Comparison of ENCODE assay signal across 14 cellular contexts in genomic region chr22:32584650-32585049, GRCh38.
DNase-seq lines count a peak whose midpoint lies in the region; ATAC-seq, FAIRE-seq and TF ChIP-seq lines count a peak whose summit lies in the region.
"Had no signal": no experiment of that assay in that cellular context is flagged by ENCODE, and none has a peak within 500 bp of the region (broad histone marks: within the 10 kb centered on the region; RNA-seq: fewer than 3 reads in every experiment).

No MANE protein-coding gene starts in this region.

- no peaks in the 10 kb centered on the region for H3K36me3 ChIP-seq in suprapubic skin
- H3K36me3 ChIP-seq in pancreas: no peaks in the 10 kb centered on the region
- H3K36me3 ChIP-seq: colonic mucosa had no signal

- FAIRE-seq in pancreas (lab: Jason Lieb, UNC): no peak

- H3K27me3 Mint-ChIP-seq in activated naive CD4-positive, alpha-beta T cell treated with anti-CD3 and anti-CD28 coated beads, Interleukin-2, amount 10 ng/mL, durations not matched to agents 7 days and 5 days: peaks cover 7% of the 10 kb centered on the region

- intact Hi-C loops in left ventricle myocardium superior (cut with micrococcal nuclease): no loop called here
- intact Hi-C loops in pancreas (cut with DNase I): no loop called here

- H3K27me3 ChIP-seq in suprapubic skin (no peaks in the 10 kb centered on the region), pancreas (no peaks in the 10 kb centered on the region)
- H3K27me3 ChIP-seq: colonic mucosa had no signal

- no peak overlapping the region for H3K4me3 Mint-ChIP-seq in activated naive CD4-positive, alpha-beta T cell treated with anti-CD3 and anti-CD28 coated beads, Interleukin-2, amount 10 ng/mL, durations not matched to agents 7 days and 5 days

- H3K9me3 ChIP-seq in suprapubic skin: no peaks in the 10 kb centered on the region
- H3K9me3 ChIP-seq in pancreas: no peaks in the 10 kb centered on the region
- H3K9me3 ChIP-seq: colonic mucosa had no signal

- ATAC-seq in left ventricle myocardium superior (peak; percentile 64), pancreas (no peak), GM18867 (IDR thresholded peaks at IDR 0.05; ENCODE audit: unreplicated experiment) (no peak)
- ATAC-seq: activated naive CD4-positive, alpha-beta T cell treated with anti-CD3 and anti-CD28 coated beads, Interleukin-2, amount 50 U/mL, for 72 hours had no signal

- no peaks in the 10 kb centered on the region for H3K36me3 Mint-ChIP-seq in activated naive CD4-positive, alpha-beta T cell treated with anti-CD3 and anti-CD28 coated beads, Interleukin-2, amount 10 ng/mL, durations not matched to agents 7 days and 5 days
- H3K36me3 Mint-ChIP-seq: activated naive CD4-positive, alpha-beta T cell treated with anti-CD3 and anti-CD28 coated beads, Interleukin-2, amount 50 U/mL, for 72 hours had no signal

- TF ChIP-seq EP300 in suprapubic skin (IDR thresholded peaks at IDR 0.05): no peak

- H3K27ac ChIP-seq in suprapubic skin (peak overlapping the region; percentile 12), pancreas (no peak overlapping the region)
- H3K27ac ChIP-seq: colonic mucosa had no signal

- TF ChIP-seq CTCF in cardiac fibroblast (IDR thresholded peaks at IDR 0.05; ENCODE audit: low read depth, low read length) (no peak), suprapubic skin (IDR thresholded peaks at IDR 0.05) (no peak), pancreas (IDR thresholded peaks at IDR 0.05) (no peak)

- no peak overlapping the region for H3K27ac Mint-ChIP-seq in activated naive CD4-positive, alpha-beta T cell treated with anti-CD3 and anti-CD28 coated beads, Interleukin-2, amount 10 ng/mL, durations not matched to agents 7 days and 5 days
- H3K27ac Mint-ChIP-seq: activated naive CD4-positive, alpha-beta T cell treated with anti-CD3 and anti-CD28 coated beads, Interleukin-2, amount 50 U/mL, for 72 hours had no signal

- no peak overlapping the region for H3K4me3 ChIP-seq in cardiac fibroblast (replicated peaks in 1 of 2; ENCODE audit: low read depth in 2 of 2, low read length in 2 of 2)
- no peak overlapping the region for H3K4me3 ChIP-seq in suprapubic skin
- no peak overlapping the region for H3K4me3 ChIP-seq in pancreas
- H3K4me3 ChIP-seq: colonic mucosa had no signal

- CTCF ChIA-PET in activated naive CD4-positive, alpha-beta T cell treated with anti-CD3 and anti-CD28 coated beads, Interleukin-2, amount 10 ng/mL, durations not matched to agents 7 days and 5 days (lab: Charles Lee): no interaction called here

- peak; percentile 49 for DNase-seq in H4 (ENCODE audit: low spot score)
- DNase-seq in cardiac fibroblast (ENCODE audit: low read depth in 2 of 2): peak; percentile 14 to 81
- no peak for DNase-seq in left ventricle myocardium superior
- peak in 1 of 2 donors; percentile 18 for DNase-seq in suprapubic skin (ENCODE audit: low spot score in 2 of 2)
- DNase-seq in pancreas: no peak
- no peak for DNase-seq in activated T-cell treated with anti-CD3 and anti-CD28 coated beads for 4 hours
- no peak for DNase-seq in activated naive CD4-positive, alpha-beta T cell treated with anti-CD3 and anti-CD28 coated beads, Interleukin-2, amount 10 ng/mL, durations not matched to agents 7 days and 5 days
- DNase-seq: activated CD8-positive, alpha-beta memory T cell treated with anti-CD3 and anti-CD28 coated beads, Interleukin-2, amount 50 U/mL, for 48 hours; colonic mucosa; NCI-H1105; posterior cingulate gyrus; stimulated activated CD4-positive, alpha-beta T cell treated with anti-CD3 and anti-CD28 coated beads, Interleukin-2, amount 100 ng/mL, for 24 hours had no signal

- H3K4me1 Mint-ChIP-seq in activated naive CD4-positive, alpha-beta T cell treated with anti-CD3 and anti-CD28 coated beads, Interleukin-2, amount 10 ng/mL, durations not matched to agents 7 days and 5 days: no peaks in the 10 kb centered on the region

- H3K4me1 ChIP-seq in suprapubic skin (peaks cover 14% of the 10 kb centered on the region), pancreas (no peaks in the 10 kb centered on the region)
- H3K4me1 ChIP-seq: colonic mucosa had no signal

- no peak for TF ChIP-seq POLR2A in suprapubic skin (IDR thresholded peaks at IDR 0.05)

- H3K9me3 Mint-ChIP-seq in activated naive CD4-positive, alpha-beta T cell treated with anti-CD3 and anti-CD28 coated beads, Interleukin-2, amount 10 ng/mL, durations not matched to agents 7 days and 5 days: no peaks in the 10 kb centered on the region

Comparison
In these comparisons a context has a peak if more than half of its experiments do, and no peak if none do; other contexts are left out.
1. DNase-seq: peak in H4 (single experiment) and cardiac fibroblast (2 of 2); none in left ventricle myocardium superior (single experiment), pancreas (0 of 6), activated T-cell treated with anti-CD3 and anti-CD28 coated beads for 4 hours (single experiment) and activated naive CD4-positive, alpha-beta T cell treated with anti-CD3 and anti-CD28 coated beads, Interleukin-2, amount 10 ng/mL, durations not matched to agents 7 days and 5 days (single experiment).